Comparison of ENCODE assay signal across 25 cellular contexts in the genomic region with DNA sequence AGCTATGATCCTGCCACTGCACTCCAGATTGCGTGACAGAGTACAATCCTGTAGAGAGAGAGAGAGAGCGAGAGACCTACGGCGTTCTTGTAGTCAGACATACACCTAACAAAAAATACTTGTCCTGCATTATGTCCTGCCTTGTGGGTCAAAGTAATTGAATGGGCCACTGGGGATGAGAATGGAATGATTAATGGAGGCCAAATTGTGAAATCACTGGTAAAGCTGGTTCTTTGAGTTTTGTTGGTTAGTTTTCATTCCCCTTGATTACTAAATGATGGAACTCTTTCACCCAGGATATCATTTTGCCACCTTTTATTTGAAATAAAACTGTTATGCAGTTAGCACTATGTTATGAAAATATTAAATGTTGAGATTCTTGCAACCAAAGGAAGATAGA.
"Had no signal": no experiment of that assay in that cellular context is flagged by ENCODE, and none has a peak within 500 bp of the region (broad histone marks: within the 10 kb centered on the region; RNA-seq: fewer than 3 reads in every experiment).

No MANE protein-coding gene starts in this region.

- ATAC-seq: foreskin keratinocyte, heart right ventricle, left cardiac atrium, left lung, left ventricle myocardium superior, lower lobe of right lung, mucosa of descending colon had no signal

- H3K4me1 ChIP-seq: esophagus muscularis mucosa, foreskin keratinocyte, left lung, lower lobe of right lung had no signal

- DNase-seq: dermis blood vessel endothelial cell; dorsolateral prefrontal cortex; effector CD4-positive, alpha-beta T cell; effector memory CD4-positive, alpha-beta T cell; erythroblast; foreskin keratinocyte; glutamatergic neuron; head of caudate nucleus; heart right ventricle; hippocampal formation; left cardiac atrium; left lung; left ventricle myocardium superior; lower lobe of right lung; mesenchymal stem cell; mucosa of descending colon; naive B cell had no signal

- H3K27ac ChIP-seq: coronary artery, dorsolateral prefrontal cortex, epithelial cell of prostate, esophagus muscularis mucosa, foreskin keratinocyte, heart right ventricle, left lung, lower lobe of right lung had no signal

- H3K4me3 ChIP-seq: coronary artery, dorsolateral prefrontal cortex, esophagus muscularis mucosa, heart right ventricle, left lung, lower lobe of right lung, mucosa of descending colon had no signal

- FAIRE-seq: colon, endothelial cell of umbilical vein, frontal cortex, islet of Langerhans, keratinocyte had no signal

- H3K9me3 ChIP-seq: esophagus muscularis mucosa, heart right ventricle, left lung, lower lobe of right lung, mucosa of descending colon had no signal

- H3K36me3 ChIP-seq: esophagus muscularis mucosa, heart right ventricle, left lung, lower lobe of right lung had no signal

- H3K27me3 ChIP-seq: dorsolateral prefrontal cortex, esophagus muscularis mucosa, foreskin keratinocyte, heart right ventricle, left lung had no signal
